Comparison of ENCODE assay signal across 19 cellular contexts in genomic region chr5:152097128-152097527, GRCh38.
DNase-seq lines count a peak whose midpoint lies in the region; ATAC-seq and TF ChIP-seq lines count a peak whose summit lies in the region.
"Had no signal": no experiment of that assay in that cellular context is flagged by ENCODE, and none has a peak within 500 bp of the region (broad histone marks: within the 10 kb centered on the region; RNA-seq: fewer than 3 reads in every experiment).

No MANE protein-coding gene starts in this region.

- H2AFZ ChIP-seq in neural progenitor cell (replicated peaks) = no peak overlapping the region

- H3K4me1 Mint-ChIP-seq in neural progenitor cell = peaks cover 39% of the 10 kb centered on the region

- no peak for TF ChIP-seq POLR2A in body of pancreas (IDR thresholded peaks at IDR 0.05)

- H3K27me3 Mint-ChIP-seq in neural progenitor cell (ENCODE audit: insufficient read depth, low read depth) = no peaks in the 10 kb centered on the region

- H3F3A ChIP-seq in neural progenitor cell (ENCODE audit: low read depth) = no peaks in the 10 kb centered on the region

- DNase-seq in DMS79 treated with DMSO at 0.1 percent for 48 hours (lab: John Stamatoyannopoulos, UW) = peak; percentile 26
- DNase-seq in DMS79 (lab: John Stamatoyannopoulos, UW) = no peak
- DNase-seq in H7 = peak; percentile 38
- peak; percentile 16 for DNase-seq in neural progenitor cell (ENCODE audit: low spot score)
- DNase-seq in body of pancreas = no peak
- DNase-seq in NCI-H524 (lab: John Stamatoyannopoulos, UW) = no peak
- DNase-seq: BE2C; GDM1; hippocampal formation; kidney; NCI-H345; nephron progenitor cell; psoas muscle; SHP77; stimulated activated naive CD4-positive, alpha-beta T cell treated with Interleukin-2 at 50 U/mL for 16 hours; upper lobe of left lung had no signal

- H3K4me1 ChIP-seq in HUES48 (ENCODE audit: control insufficient read depth, insufficient read depth, low read length) (peaks cover 13% of the 10 kb centered on the region), neural progenitor cell (peaks cover 17% of the 10 kb centered on the region), body of pancreas (no peaks in the 10 kb centered on the region)
- H3K4me1 ChIP-seq: BE2C, psoas muscle, upper lobe of left lung had no signal

- H3K36me3 ChIP-seq in H7 (replicated peaks; ENCODE audit: control insufficient read depth, insufficient read depth, low read length) (no peaks in the 10 kb centered on the region), HUES48 (ENCODE audit: control insufficient read depth, insufficient read depth, low read length) (no peaks in the 10 kb centered on the region), neural progenitor cell (no peaks in the 10 kb centered on the region), body of pancreas (replicated peaks in 1 of 2; ENCODE audit: insufficient read depth in 1 of 2, low read depth in 2 of 2) (no peaks in the 10 kb centered on the region)
- H3K36me3 ChIP-seq: BE2C, upper lobe of left lung had no signal

- H3K4me3 Mint-ChIP-seq in neural progenitor cell = no peak overlapping the region
- H3K4me3 Mint-ChIP-seq: nephron progenitor cell had no signal

- H3K27ac ChIP-seq in HUES48 (ENCODE audit: low read depth, low read length) = peak overlapping the region; percentile 52
- H3K27ac ChIP-seq in neural progenitor cell = no peak overlapping the region
- H3K27ac ChIP-seq in body of pancreas = no peak overlapping the region
- H3K27ac ChIP-seq: 22Rv1, psoas muscle, upper lobe of left lung had no signal

- no peak overlapping the region for H3K4me3 ChIP-seq in H7 (ENCODE audit: insufficient read depth, low read depth, low read length)
- H3K4me3 ChIP-seq in HUES48 (ENCODE audit: low read depth, low read length) = no peak overlapping the region
- H3K4me3 ChIP-seq in neural progenitor cell = no peak overlapping the region
- H3K4me3 ChIP-seq in body of pancreas = no peak overlapping the region
- H3K4me3 ChIP-seq: psoas muscle, upper lobe of left lung had no signal

- peak overlapping the region; percentile 83 for H3K27ac Mint-ChIP-seq in neural progenitor cell
- H3K27ac Mint-ChIP-seq: nephron progenitor cell had no signal

- no peaks in the 10 kb centered on the region for H4K20me1 ChIP-seq in neural progenitor cell (ENCODE audit: low read depth)

- intact Hi-C loops in body of pancreas (cut with DNase I) = no loop called here

- H3K27me3 ChIP-seq in H7 (ENCODE audit: control insufficient read depth, insufficient read depth, low read length) (no peaks in the 10 kb centered on the region; the same call in 1 of the 2 replicates), HUES48 (ENCODE audit: control insufficient read depth, insufficient read depth, low read length) (no peaks in the 10 kb centered on the region), neural progenitor cell (peaks cover 6% of the 10 kb centered on the region), body of pancreas (no peaks in the 10 kb centered on the region)
- H3K27me3 ChIP-seq: BE2C, upper lobe of left lung had no signal

- no peaks in the 10 kb centered on the region for H3K9me3 Mint-ChIP-seq in neural progenitor cell
- H3K9me3 Mint-ChIP-seq: nephron progenitor cell had no signal

- ATAC-seq in GM21526 (IDR thresholded peaks at IDR 0.05; ENCODE audit: low FRiP score, unreplicated experiment) = no peak
- ATAC-seq in body of pancreas = no peak
- ATAC-seq: psoas muscle had no signal

- H3K9ac ChIP-seq in HUES48 (ENCODE audit: low read depth, low read length) = no peak overlapping the region
- H3K9ac ChIP-seq in neural progenitor cell = no peak overlapping the region

- WGBS in body of pancreas, 2 donors = 42 to 56% methylated on average over 1 of the region's 1 CpG

- H3K36me3 Mint-ChIP-seq in neural progenitor cell = no peaks in the 10 kb centered on the region

- no peaks in the 10 kb centered on the region for H3K79me2 ChIP-seq in neural progenitor cell (ENCODE audit: low read depth)

- TF ChIP-seq CTCF in neural progenitor cell (IDR thresholded peaks at IDR 0.05) (no peak), body of pancreas (IDR thresholded peaks at IDR 0.05) (no peak)

- no peak overlapping the region for H3K4me2 ChIP-seq in neural progenitor cell

- no peaks in the 10 kb centered on the region for H3K9me3 ChIP-seq in HUES48 (ENCODE audit: control insufficient read depth, insufficient read depth, low read length)
- no peaks in the 10 kb centered on the region for H3K9me3 ChIP-seq in neural progenitor cell (ENCODE audit: low read depth)
- H3K9me3 ChIP-seq in body of pancreas = no peaks in the 10 kb centered on the region
- H3K9me3 ChIP-seq: BE2C, psoas muscle, upper lobe of left lung had no signal

Comparison
In these comparisons a context has a peak if more than half of its experiments do, and no peak if none do; other contexts are left out.
1. DNase-seq: peak in DMS79 treated with DMSO at 0.1 percent for 48 hours (single experiment), H7 (single experiment) and neural progenitor cell (single experiment); none in DMS79 (single experiment), body of pancreas (0 of 4) and NCI-H524 (0 of 2).